In the genomic region with DNA sequence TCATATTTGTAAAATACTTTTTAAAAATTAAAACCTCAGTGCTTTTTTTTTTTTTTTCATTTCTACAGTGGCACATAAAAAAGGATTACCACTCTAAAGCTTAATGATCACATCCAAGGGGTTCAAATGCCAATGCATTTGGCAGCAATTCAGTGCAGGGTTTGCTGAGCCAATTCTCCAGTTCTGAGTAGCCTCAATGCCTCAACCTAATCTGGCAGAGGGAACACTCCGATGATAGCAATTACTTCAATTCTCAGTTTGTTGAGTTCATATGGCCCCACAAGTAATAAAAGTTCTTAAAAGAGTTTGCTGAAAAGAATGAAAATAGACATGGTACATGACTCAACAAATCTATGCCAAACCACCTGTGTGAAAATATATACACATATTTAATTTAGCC, we compare ENCODE assay signal across 19 cellular contexts.
"Had no signal": no experiment of that assay in that cellular context is flagged by ENCODE, and none has a peak within 500 bp of the region (broad histone marks: within the 10 kb centered on the region; RNA-seq: fewer than 3 reads in every experiment).

No MANE protein-coding gene starts in this region.

- H2AFZ ChIP-seq: parathyroid adenoma had no signal

- H3K9me3 ChIP-seq: right lobe of liver, tibial artery, uterus had no signal

- H3K27me3 ChIP-seq: right lobe of liver, tibial artery, uterus had no signal

- H3K4me3 ChIP-seq: right lobe of liver, skin epidermis, tibial artery, uterus had no signal

- H3K79me2 ChIP-seq: parathyroid adenoma had no signal

- H3K27ac ChIP-seq: parathyroid adenoma, right lobe of liver, skin epidermis, tibial artery, uterus, VCaP had no signal

- H3K4me1 ChIP-seq: parathyroid adenoma, right lobe of liver, tibial artery, uterus had no signal

- DNase-seq: activated CD4-positive, alpha-beta T cell treated with anti-CD3 and anti-CD28 coated beads, Interleukin-2, amount 10 ng/mL, durations not matched to agents 24 days and 14 days; activated CD8-positive, alpha-beta memory T cell treated with anti-CD3 and anti-CD28 coated beads, Interleukin-2, amount 10 ng/mL, durations not matched to agents 7 days and 5 days; activated CD8-positive, alpha-beta T cell treated with anti-CD3 and anti-CD28 coated beads for 36 hours; activated gamma-delta T cell treated with Interleukin-2 at 50 U/mL for 16 hours; activated T-cell treated with anti-CD3 and anti-CD28 coated beads for 4 hours; aorta; central memory CD4-positive, alpha-beta T cell; effector CD8-positive, alpha-beta T cell; mesenchymal stem cell; naive B cell; right lobe of liver; stimulated activated CD4-positive, alpha-beta T cell treated with anti-CD3 and anti-CD28 coated beads, Interleukin-1b, Interleukin-23, amount 100 ng/mL, for 48 hours; tibial artery; uterus had no signal

- H3K36me3 ChIP-seq: right lobe of liver, tibial artery, uterus had no signal

- H3K9ac ChIP-seq: parathyroid adenoma had no signal

- ATAC-seq: activated CD4-positive, CD25-positive, alpha-beta regulatory T cell treated with anti-CD3 and anti-CD28 coated beads, Interleukin-2, amount 50 U/mL, for 24 hours; activated CD8-positive, alpha-beta memory T cell treated with anti-CD3 and anti-CD28 coated beads, Interleukin-2, amount 10 ng/mL, durations not matched to agents 7 days and 5 days; activated CD8-positive, alpha-beta T cell treated with anti-CD3 and anti-CD28 coated beads for 36 hours; activated naive CD4-positive, alpha-beta T cell treated with anti-CD3 and anti-CD28 coated beads, Interleukin-2, amount 50 U/mL, for 72 hours; right lobe of liver had no signal
